ENCODE assay signal across 19 cellular contexts in the genomic region with DNA sequence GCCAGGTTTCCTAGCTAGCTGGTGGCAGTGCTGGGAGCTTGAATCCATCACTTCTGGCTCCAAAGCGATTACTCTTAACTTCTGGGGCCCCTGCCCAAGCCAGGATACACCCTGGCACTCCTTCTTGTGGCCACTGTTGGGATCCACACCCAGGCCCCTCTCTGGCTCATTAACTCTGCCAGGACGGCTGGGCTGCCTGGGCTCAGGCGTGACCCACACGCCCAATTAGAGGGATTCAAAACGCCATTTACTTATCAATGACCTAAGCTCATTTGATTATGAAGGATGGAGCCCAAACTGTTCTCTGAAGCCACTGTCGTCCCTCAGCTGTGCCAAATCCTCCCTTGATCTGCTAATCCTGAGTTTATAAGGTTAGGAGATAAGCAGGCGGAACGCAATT.
A peak's percentile ranks its signal among the peaks of the same experiment; 100 is the strongest.
DNase-seq lines count a peak whose midpoint lies in the region; ATAC-seq, FAIRE-seq and TF ChIP-seq lines count a peak whose summit lies in the region.
"Had no signal": no experiment of that assay in that cellular context is flagged by ENCODE, and none has a peak within 500 bp of the region (broad histone marks: within the 10 kb centered on the region; RNA-seq: fewer than 3 reads in every experiment).

No MANE protein-coding gene starts in this region.

- CTCF ChIA-PET in Caco-2 (lab: Charles Lee), result interaction anchor here (0.7 kb wide), 1 partner anchor 75 kb away, joined by 4 read pairs; no protein-coding TSS in a partner anchor
- CTCF ChIA-PET in GM12878 (lab: Yijun Ruan, JAX), result no interaction called here

- 36% methylated on average over 8 of the region's 8 CpGs for WGBS in GM12878 (ENCODE audit: insufficient coverage, insufficient replicate concordance, low lambda C conversion rate, missing lambda C conversion rate)
- no CpG with 5 or more reads among the region's 8 CpGs for WGBS in mesendoderm (ENCODE audit: extremely low coverage, insufficient coverage, low lambda C conversion rate)

- no peak for TF ChIP-seq EP300 in GM12878 (IDR thresholded peaks at IDR 0.05; ENCODE audit: borderline replicate concordance in 1 of 2, control insufficient read depth in 1 of 2, low read depth in 2 of 2, low read length in 2 of 2)

- BruUV-seq in Caco-2 (replicated peaks; lab: Mats Ljungman, UMichigan) (no TSS peak), GM12878 (replicated peaks; lab: Mats Ljungman, UMichigan) (no TSS peak)

- H3K27me3 ChIP-seq in Caco-2 (replicated peaks; ENCODE audit: control insufficient read depth, insufficient read depth, low read length), result no peaks in the 10 kb centered on the region
- H3K27me3 ChIP-seq in GM12878 (replicated peaks in 1 of 2; ENCODE audit: control insufficient read depth in 2 of 2, insufficient read depth in 2 of 2, low read length in 1 of 2), result peaks cover 0 to 3% of the 10 kb centered on the region in 2 experiments; a peak in 1 of 4 replicates
- no peaks in the 10 kb centered on the region for H3K27me3 ChIP-seq in mesendoderm (ENCODE audit: insufficient read depth, low read length, poor library complexity)

- POLR2A ChIA-PET in Caco-2 (lab: Charles Lee), result no interaction called here
- POLR2A ChIA-PET in GM12878 (lab: Charles Lee), result no interaction called here

- no peak overlapping the region for H3K27ac Mint-ChIP-seq in Caco-2 (ENCODE audit: unreplicated experiment)
- H3K27ac Mint-ChIP-seq in activated naive CD8-positive, alpha-beta T cell treated with anti-CD3 and anti-CD28 coated beads for 36 hours, result no peak overlapping the region
- H3K27ac Mint-ChIP-seq: HFFc6; natural killer cell treated with Interleukin-12 subunit alpha and Interleukin-12 subunit beta and Interleukin-15 and Interleukin-18, amount 100 ng/mL, for 72 hours; stimulated activated naive B cell treated with anti-CD40 and anti-IgM and Interleukin-4, amounts not matched to agents 10 μg/mL and 1 μg/mL and 100 μg/mL, for 72 hours had no signal

- H3K36me3 Mint-ChIP-seq in Caco-2 (ENCODE audit: insufficient read depth, unreplicated experiment), result no peaks in the 10 kb centered on the region
- no peaks in the 10 kb centered on the region for H3K36me3 Mint-ChIP-seq in activated naive CD8-positive, alpha-beta T cell treated with anti-CD3 and anti-CD28 coated beads for 36 hours
- H3K36me3 Mint-ChIP-seq: natural killer cell treated with Interleukin-12 subunit alpha and Interleukin-12 subunit beta and Interleukin-15 and Interleukin-18, amount 100 ng/mL, for 72 hours; stimulated activated naive B cell treated with anti-CD40 and anti-IgM and Interleukin-4, amounts not matched to agents 10 μg/mL and 1 μg/mL and 100 μg/mL, for 72 hours had no signal

- H3K4ac ChIP-seq in mesendoderm (ENCODE audit: low read depth, low read length), result no peak overlapping the region

- peaks cover 14% of the 10 kb centered on the region for H3K9me3 Mint-ChIP-seq in Caco-2 (ENCODE audit: unreplicated experiment)
- H3K9me3 Mint-ChIP-seq in activated naive CD8-positive, alpha-beta T cell treated with anti-CD3 and anti-CD28 coated beads for 36 hours, result no peaks in the 10 kb centered on the region
- H3K9me3 Mint-ChIP-seq: HFFc6; natural killer cell treated with Interleukin-12 subunit alpha and Interleukin-12 subunit beta and Interleukin-15 and Interleukin-18, amount 100 ng/mL, for 72 hours; stimulated activated naive B cell treated with anti-CD40 and anti-IgM and Interleukin-4, amounts not matched to agents 10 μg/mL and 1 μg/mL and 100 μg/mL, for 72 hours had no signal

- no peak overlapping the region for H3K4me2 ChIP-seq in GM12878 (ENCODE audit: control insufficient read depth, insufficient read depth)
- H3K4me2 ChIP-seq in mesendoderm (ENCODE audit: low read length), result no peak overlapping the region

- no peaks in the 10 kb centered on the region; the same call in 1 of the 2 replicates for H3K9me3 ChIP-seq in Caco-2
- H3K9me3 ChIP-seq in GM12878 (replicated peaks; ENCODE audit: control insufficient read depth, insufficient read depth, low read length), result no peaks in the 10 kb centered on the region
- H3K9me3 ChIP-seq: lower lobe of right lung had no signal

- H3K36me3 ChIP-seq in Caco-2 (ENCODE audit: control insufficient read depth, insufficient read depth, low read length), result no peaks in the 10 kb centered on the region
- H3K36me3 ChIP-seq in GM12878 (ENCODE audit: control insufficient read depth in 2 of 2, insufficient read depth in 2 of 2, low read length in 1 of 2), result no peaks in the 10 kb centered on the region
- H3K36me3 ChIP-seq in mesendoderm (ENCODE audit: control insufficient read depth, insufficient read depth, low read length), result no peaks in the 10 kb centered on the region
- H3K36me3 ChIP-seq: lower lobe of right lung had no signal

- peak; percentile 38 to 42 for DNase-seq in Caco-2
- no peak for DNase-seq in LNCaP clone FGC (ENCODE audit: low read depth)
- no peak for DNase-seq in GM12878 (ENCODE audit: low read depth, low spot score)
- peak; percentile 69 for DNase-seq in mesendoderm
- no peak for DNase-seq in GM19239 (ENCODE audit: insufficient read length, low spot score)
- no peak for DNase-seq in activated naive CD8-positive, alpha-beta T cell treated with anti-CD3 and anti-CD28 coated beads for 36 hours
- no peak for DNase-seq in NCI-H1417 treated with DMSO at 0.1 percent for 48 hours (lab: John Stamatoyannopoulos, UW)
- DNase-seq: activated CD8-positive, alpha-beta memory T cell treated with anti-CD3 and anti-CD28 coated beads, Interleukin-2, amount 50 U/mL, for 48 hours; activated naive CD4-positive, alpha-beta T cell; HFFc6; Karpas-422; lower lobe of right lung; NCI-H510A treated with DMSO at 0.1 percent for 48 hours; stimulated activated naive B cell treated with anti-CD40 and anti-IgM and Interleukin-4, amounts not matched to agents 10 μg/mL and 1 μg/mL and 100 μg/mL, for 72 hours; T-helper 1 cell had no signal

- H3K79me2 ChIP-seq in GM12878 (ENCODE audit: control insufficient read depth, insufficient read depth, low read length), result no peaks in the 10 kb centered on the region
- no peaks in the 10 kb centered on the region for H3K79me2 ChIP-seq in mesendoderm (ENCODE audit: control insufficient read depth, insufficient read depth, low read length)

- TF ChIP-seq RAD21 in GM12878 (IDR thresholded peaks at IDR 0.05; ENCODE audit: insufficient read depth, low read depth, low read length), result no peak

- no peaks in the 10 kb centered on the region for H4K20me1 ChIP-seq in GM12878 (ENCODE audit: control insufficient read depth, insufficient read depth)

- H3K27ac ChIP-seq in GM12878 (ENCODE audit: control insufficient read depth, insufficient read depth) (no peak overlapping the region), mesendoderm (ENCODE audit: low read depth, low read length) (no peak overlapping the region)
- H3K27ac ChIP-seq: dorsolateral prefrontal cortex, lower lobe of right lung had no signal

- SMC1A ChIA-PET in GM12878 (lab: Charles Lee; ENCODE audit: uncharacterized antibody, unreplicated experiment), result no interaction called here

- no peak overlapping the region for H4K5ac ChIP-seq in mesendoderm (ENCODE audit: low read length)

- RAD21 ChIA-PET in GM12878 (lab: Charles Lee; ENCODE audit: unreplicated experiment), result no interaction called here

- H3K18ac ChIP-seq in mesendoderm (ENCODE audit: low read length), result no peak overlapping the region

- FAIRE-seq in GM12878 (lab: Jason Lieb, UNC), result no peak
- FAIRE-seq in GM19239 (lab: Jason Lieb, UNC), result no peak
- FAIRE-seq: GM12892 had no signal

- H2BK5ac ChIP-seq in mesendoderm (ENCODE audit: low read length), result no peak overlapping the region

- peaks cover 6% of the 10 kb centered on the region for H3K4me1 Mint-ChIP-seq in Caco-2 (ENCODE audit: low read depth, unreplicated experiment)
- H3K4me1 Mint-ChIP-seq in activated naive CD8-positive, alpha-beta T cell treated with anti-CD3 and anti-CD28 coated beads for 36 hours, result peaks cover 3% of the 10 kb centered on the region
- H3K4me1 Mint-ChIP-seq: stimulated activated naive B cell treated with anti-CD40 and anti-IgM and Interleukin-4, amounts not matched to agents 10 μg/mL and 1 μg/mL and 100 μg/mL, for 72 hours had no signal

- H2BK15ac ChIP-seq in mesendoderm (replicated peaks; ENCODE audit: low read depth), result no peak overlapping the region

- H3K56ac ChIP-seq in mesendoderm (ENCODE audit: low read length), result no peak overlapping the region

- no peak for TF ChIP-seq POLR2A in GM12878 (IDR thresholded peaks at IDR 0.05; ENCODE audit: low read depth, low read length)

- ATAC-seq in GM12878, result 0 out of 3 replicates have a peak, but pooled peaks have one; percentile 24
- ATAC-seq in HG02610 (IDR thresholded peaks at IDR 0.05; ENCODE audit: unreplicated experiment), result no peak
- ATAC-seq: lower lobe of right lung; natural killer cell treated with Interleukin-12 subunit alpha and Interleukin-12 subunit beta and Interleukin-15 and Interleukin-18, amount 100 ng/mL, for 72 hours had no signal

- H2BK120ac ChIP-seq in mesendoderm (ENCODE audit: low read depth, low read length), result no peak overlapping the region

- H3K79me1 ChIP-seq in mesendoderm (ENCODE audit: low read length), result no peaks in the 10 kb centered on the region

- no peak overlapping the region for H3K23ac ChIP-seq in mesendoderm (ENCODE audit: low read length)

- TF ChIP-seq CTCF in Caco-2 (IDR thresholded peaks at IDR 0.05; ENCODE audit: insufficient read depth in 1 of 2, low read depth in 1 of 2, low read length in 1 of 2, severe bottlenecking in 1 of 2, unreplicated experiment in 1 of 2), result peak; percentile 19 to 40
- peak; percentile 19; the same call in 1 of the 2 replicates for TF ChIP-seq CTCF in LNCaP clone FGC (IDR thresholded peaks at IDR 0.05; ENCODE audit: control insufficient read depth, extremely low read depth, insufficient read depth)
- no peak for TF ChIP-seq CTCF in GM12878 (IDR thresholded peaks at IDR 0.05 in 2 of 3, conservative IDR thresholded peaks at IDR 0.05 in 1 of 3; ENCODE audit: control insufficient read depth in 2 of 3, extremely low read depth in 1 of 3, insufficient read depth in 1 of 3, low read depth in 3 of 3, low read length in 3 of 3)

- no peak overlapping the region for H3K4me3 Mint-ChIP-seq in Caco-2 (ENCODE audit: unreplicated experiment)
- H3K4me3 Mint-ChIP-seq in activated naive CD8-positive, alpha-beta T cell treated with anti-CD3 and anti-CD28 coated beads for 36 hours, result no peak overlapping the region
- H3K4me3 Mint-ChIP-seq: HFFc6; natural killer cell treated with Interleukin-12 subunit alpha and Interleukin-12 subunit beta and Interleukin-15 and Interleukin-18, amount 100 ng/mL, for 72 hours; stimulated activated naive B cell treated with anti-CD40 and anti-IgM and Interleukin-4, amounts not matched to agents 10 μg/mL and 1 μg/mL and 100 μg/mL, for 72 hours had no signal

- no peak overlapping the region for H2AK5ac ChIP-seq in mesendoderm (ENCODE audit: low read length)

- no peaks in the 10 kb centered on the region for H3K27me3 Mint-ChIP-seq in Caco-2 (ENCODE audit: insufficient read depth, unreplicated experiment)
- H3K27me3 Mint-ChIP-seq in activated naive CD8-positive, alpha-beta T cell treated with anti-CD3 and anti-CD28 coated beads for 36 hours, result no peaks in the 10 kb centered on the region

- H3K4me3 ChIP-seq in Caco-2 (ENCODE audit: low read depth, low read length) (no peak overlapping the region), LNCaP clone FGC (ENCODE audit: low read depth, low read length) (no peak overlapping the region), GM12878 (no peak overlapping the region), mesendoderm (ENCODE audit: low read length) (no peak overlapping the region)
- H3K4me3 ChIP-seq: dorsolateral prefrontal cortex, lower lobe of right lung had no signal

- H3K9ac ChIP-seq in GM12878 (ENCODE audit: control insufficient read depth, insufficient read depth, low read length) (no peak overlapping the region), mesendoderm (ENCODE audit: low read length) (no peak overlapping the region)

- in situ Hi-C loops in GM12878 (cut with MboI), result no loop called here

- intact Hi-C loops in Caco-2 (cut with micrococcal nuclease; ENCODE audit: unreplicated experiment), result no loop called here
- intact Hi-C loops in GM12878 (cut with micrococcal nuclease; ENCODE audit: unreplicated experiment), result no loop called here

- no peak overlapping the region for H2AFZ ChIP-seq in GM12878 (ENCODE audit: control insufficient read depth, low read depth, low read length)

- H3K4me1 ChIP-seq in Caco-2 (no peaks in the 10 kb centered on the region), GM12878 (ENCODE audit: control insufficient read depth, insufficient read depth, low read length) (no peaks in the 10 kb centered on the region), mesendoderm (ENCODE audit: control insufficient read depth, low read depth, low read length) (no peaks in the 10 kb centered on the region)
- H3K4me1 ChIP-seq: lower lobe of right lung had no signal

- H4K8ac ChIP-seq in mesendoderm (ENCODE audit: low read depth, low read length), result no peak overlapping the region

Comparison
In these comparisons a context has a peak if more than half of its experiments do, and no peak if none do; other contexts are left out.
1. DNase-seq: peak in Caco-2 (2 of 2) and mesendoderm (single experiment); none in LNCaP clone FGC (single experiment), GM12878 (single experiment), GM19239 (single experiment), activated naive CD8-positive, alpha-beta T cell treated with anti-CD3 and anti-CD28 coated beads for 36 hours (single experiment) and NCI-H1417 treated with DMSO at 0.1 percent for 48 hours (single experiment).
2. CTCF ChIP-seq: peak in Caco-2 (2 of 2) and LNCaP clone FGC (single experiment); none in GM12878 (0 of 3).